In genomic region chr9:97766092-97766491, GRCh38 we compare ENCODE assay signal across 20 cellular contexts.
DNase-seq lines count a peak whose midpoint lies in the region; ATAC-seq, FAIRE-seq and TF ChIP-seq lines count a peak whose summit lies in the region.
"Had no signal": no experiment of that assay in that cellular context is flagged by ENCODE, and none has a peak within 500 bp of the region (broad histone marks: within the 10 kb centered on the region; RNA-seq: fewer than 3 reads in every experiment).

No MANE protein-coding gene starts in this region.

- H3K79me2 ChIP-seq in mammary epithelial cell (ENCODE audit: insufficient read depth, low read length) (no peaks in the 10 kb centered on the region), keratinocyte (ENCODE audit: control insufficient read depth, insufficient read depth, low read length) (no peaks in the 10 kb centered on the region)

- no TSS peak for BruUV-seq in mammary epithelial cell (replicated peaks; lab: Mats Ljungman, UMichigan)

- H3K4me3 ChIP-seq in mammary epithelial cell (replicated peaks in 1 of 3; ENCODE audit: insufficient read depth in 1 of 3, low read depth in 2 of 3, low read length in 3 of 3) (no peak overlapping the region), keratinocyte (ENCODE audit: control insufficient read depth in 2 of 3, extremely low read depth in 1 of 3, insufficient read depth in 2 of 3, low read depth in 1 of 3, low read length in 3 of 3) (no peak overlapping the region)
- H3K4me3 ChIP-seq: body of pancreas, pancreas, SJCRH30, upper lobe of left lung had no signal

- H3K27ac ChIP-seq in mammary epithelial cell (ENCODE audit: insufficient read depth, low read depth, low read length) (no peak overlapping the region), keratinocyte (ENCODE audit: control insufficient read depth, insufficient read depth, low read length) (no peak overlapping the region)
- H3K27ac ChIP-seq: body of pancreas, pancreas, SJCRH30, upper lobe of left lung had no signal

- H2AFZ ChIP-seq in mammary epithelial cell (ENCODE audit: low read depth, low read length), result no peak overlapping the region
- H2AFZ ChIP-seq in keratinocyte (ENCODE audit: control insufficient read depth, low read length), result no peak overlapping the region

- H3K4me2 ChIP-seq in mammary epithelial cell (ENCODE audit: insufficient read depth, low read depth, low read length) (no peak overlapping the region), keratinocyte (ENCODE audit: control insufficient read depth, extremely low read depth, insufficient read depth, low read depth, low read length) (peak overlapping the region; percentile 18)

- 39% methylated on average over 2 of the region's 2 CpGs for WGBS in mammary epithelial cell (ENCODE audit: low coverage, missing lambda C conversion rate)

- POLR2A ChIA-PET in GM10248 (lab: Yijun Ruan, JAX), result no interaction called here

- no peaks in the 10 kb centered on the region for H3K9me1 ChIP-seq in keratinocyte (ENCODE audit: control insufficient read depth, extremely low read depth, insufficient read depth, low read length)

- in situ Hi-C loops in mammary epithelial cell (cut with MboI; ENCODE audit: low sequenced_read_pairs in 2 of 2), result no loop called here

- H3K27me3 ChIP-seq in mammary epithelial cell (ENCODE audit: insufficient read depth, low read length) (no peaks in the 10 kb centered on the region), keratinocyte (ENCODE audit: control insufficient read depth, extremely low read depth, insufficient read depth, low read length) (no peaks in the 10 kb centered on the region)
- H3K27me3 ChIP-seq: body of pancreas, pancreas, upper lobe of left lung had no signal

- TF ChIP-seq CTCF in mammary epithelial cell (conservative IDR thresholded peaks at IDR 0.05 in 1 of 2, IDR thresholded peaks at IDR 0.05 in 1 of 2; ENCODE audit: extremely low read depth in 1 of 2, insufficient read depth in 1 of 2, low read depth in 1 of 2, low read length in 2 of 2), result no peak
- no peak for TF ChIP-seq CTCF in keratinocyte (optimal IDR thresholded peaks at IDR 0.05 in 1 of 3, IDR thresholded peaks at IDR 0.05 in 1 of 3, conservative IDR thresholded peaks at IDR 0.05 in 1 of 3; ENCODE audit: extremely low read depth in 1 of 3, insufficient read depth in 2 of 3, low read length in 3 of 3)
- TF ChIP-seq CTCF in GM10248 (IDR thresholded peaks at IDR 0.05; ENCODE audit: control extremely low read depth, extremely low read depth, low read depth, missing control alignments), result no peak

- H3K9me3 ChIP-seq in mammary epithelial cell (replicated peaks; ENCODE audit: insufficient read depth, low read length) (no peaks in the 10 kb centered on the region), keratinocyte (ENCODE audit: control insufficient read depth, low read depth, low read length) (no peaks in the 10 kb centered on the region)
- H3K9me3 ChIP-seq: body of pancreas, pancreas, SJCRH30, upper lobe of left lung had no signal

- no peak for ATAC-seq in GM19452 (IDR thresholded peaks at IDR 0.05; ENCODE audit: unreplicated experiment)
- ATAC-seq in HG03565 (IDR thresholded peaks at IDR 0.05; ENCODE audit: unreplicated experiment), result no peak
- ATAC-seq: activated T-cell treated with anti-CD3 and anti-CD28 coated beads, Interleukin-2, amount 50 U/mL, for 72 hours; body of pancreas; pancreas; sciatic nerve; stimulated activated naive CD8-positive, alpha-beta T cell treated with anti-CD3 and anti-CD28 coated beads, Interleukin-15, Interleukin-2, amounts not matched to agents 100 U/mL and 50 U/mL, for 24 hours had no signal

- H3K4me1 ChIP-seq in mammary epithelial cell (ENCODE audit: insufficient read depth, low read length), result peaks cover 24% of the 10 kb centered on the region
- H3K4me1 ChIP-seq in keratinocyte (ENCODE audit: control insufficient read depth, extremely low read depth, insufficient read depth, low read length), result peaks cover 24% of the 10 kb centered on the region
- H3K4me1 ChIP-seq: body of pancreas, pancreas, upper lobe of left lung had no signal

- CTCF ChIA-PET in mammary epithelial cell (lab: Charles Lee; ENCODE audit: low non-redundant PET) (no interaction called here), GM10248 (lab: Yijun Ruan, JAX) (interaction anchor here (1.0 kb wide), 1 partner anchor 27 kb away, joined by 3 read pairs; no protein-coding TSS in a partner anchor)

- DNase-seq in Daoy (ENCODE audit: low read depth) (peak; percentile 61), HT1080 (ENCODE audit: low read depth) (peak; percentile 69), mammary epithelial cell (peak; percentile 80), keratinocyte (ENCODE audit: low read depth, low spot score) (peak; percentile 57), NCI-H146 treated with DMSO at 0.1 percent for 48 hours (lab: John Stamatoyannopoulos, UW; ENCODE audit: unreplicated experiment) (no peak), GM10248 (ENCODE audit: extremely low spot score) (no peak)
- DNase-seq: activated T-cell treated with anti-CD3 and anti-CD28 coated beads, Interleukin-2, amount 50 U/mL, for 72 hours; body of pancreas; Calu3; naive B cell; NCI-H1105 treated with DMSO at 0.1 percent for 48 hours; NCI-H526; pancreas; SJCRH30; stimulated activated naive CD8-positive, alpha-beta T cell treated with anti-CD3 and anti-CD28 coated beads, Interleukin-15, Interleukin-2, amounts not matched to agents 100 U/mL and 50 U/mL, for 24 hours; upper lobe of left lung had no signal

- H3K9ac ChIP-seq in mammary epithelial cell (ENCODE audit: insufficient read depth, low read length), result no peak overlapping the region
- H3K9ac ChIP-seq in keratinocyte (ENCODE audit: control insufficient read depth, extremely low read depth, insufficient read depth, low read length), result no peak overlapping the region

- H3K36me3 ChIP-seq in mammary epithelial cell (ENCODE audit: insufficient read depth, low read length), result no peaks in the 10 kb centered on the region
- H3K36me3 ChIP-seq in keratinocyte (ENCODE audit: control insufficient read depth in 2 of 2, extremely low read depth in 1 of 2, insufficient read depth in 2 of 2, low read length in 2 of 2), result no peaks in the 10 kb centered on the region
- H3K36me3 ChIP-seq: pancreas, SJCRH30, upper lobe of left lung had no signal

- H4K20me1 ChIP-seq in mammary epithelial cell (ENCODE audit: insufficient read depth, low read length), result no peaks in the 10 kb centered on the region
- H4K20me1 ChIP-seq in keratinocyte (ENCODE audit: control insufficient read depth, extremely low read depth, insufficient read depth, low read length), result no peaks in the 10 kb centered on the region

- peak; percentile 82 for FAIRE-seq in keratinocyte (lab: Jason Lieb, UNC)
- FAIRE-seq: GM12891, pancreas had no signal

- dilution Hi-C loops in mammary epithelial cell (cut with HindIII; ENCODE audit: low sequenced_read_pairs), result loop anchor here (5.0 kb wide), 1 partner anchor 79 kb away; no protein-coding TSS in a partner anchor
- dilution Hi-C loops in keratinocyte (cut with MboI; ENCODE audit: extremely low pct_ligation_motif_present, low sequenced_read_pairs), result loop anchor here (10.0 kb wide), 1 partner anchor 89 kb away; the partner anchor contains the start of gene FOXE1

- intact Hi-C loops in mammary epithelial cell (cut with micrococcal nuclease), result no loop called here

Comparison
In these comparisons a context has a peak if more than half of its experiments do, and no peak if none do; other contexts are left out.
1. DNase-seq: peak in Daoy (single experiment), HT1080 (single experiment), mammary epithelial cell (single experiment) and keratinocyte (single experiment); none in NCI-H146 treated with DMSO at 0.1 percent for 48 hours (single experiment) and GM10248 (single experiment).